In the genomic region with DNA sequence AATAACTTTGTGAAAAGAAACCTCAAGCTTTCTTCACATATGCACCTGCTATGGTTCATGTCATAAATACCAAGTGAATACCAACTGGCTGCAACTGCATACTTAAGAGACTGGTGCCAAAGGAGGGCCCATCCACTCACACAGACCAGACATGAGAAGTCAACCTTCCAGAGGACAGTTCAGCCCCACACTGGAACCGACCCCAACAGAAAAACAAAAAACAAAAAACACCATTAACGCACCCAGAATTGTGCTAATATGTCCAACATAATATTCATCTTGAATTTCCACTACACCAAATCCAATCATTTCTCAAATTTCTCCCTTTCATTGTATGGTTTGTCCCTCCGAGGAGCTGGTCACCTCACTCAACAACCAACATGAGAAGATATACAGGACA, we compare ENCODE assay signal across 13 cellular contexts. TPM values are rescaled to one million over a fixed set of nuclear protein-coding genes. Genes with fewer than 3 reads are reported as not detected.
A peak's percentile ranks its signal among the peaks of the same experiment; 100 is the strongest.
DNase-seq lines count a peak whose midpoint lies in the region; ATAC-seq, FAIRE-seq and TF ChIP-seq lines count a peak whose summit lies in the region.
"Had no signal": no experiment of that assay in that cellular context is flagged by ENCODE, and none has a peak within 500 bp of the region (broad histone marks: within the 10 kb centered on the region; RNA-seq: fewer than 3 reads in every experiment).

No MANE protein-coding gene starts in this region.

- H4K12ac ChIP-seq in trophoblast cell (ENCODE audit: low read depth, low read length) = no peak overlapping the region

- peaks cover 6% of the 10 kb centered on the region for H3K36me3 Mint-ChIP-seq in CD4-positive, CD25-positive, alpha-beta regulatory T cell
- H3K36me3 Mint-ChIP-seq in endothelial cell (ENCODE audit: low read depth, unreplicated experiment) = peaks cover 5% of the 10 kb centered on the region
- peaks cover 3% of the 10 kb centered on the region for H3K36me3 Mint-ChIP-seq in activated T-cell treated with anti-CD3 and anti-CD28 coated beads, Interleukin-2, amount 50 U/mL, for 24 hours (ENCODE audit: low read depth)

- H3K4me1 Mint-ChIP-seq in CD4-positive, CD25-positive, alpha-beta regulatory T cell = peaks cover 32 to 77% (median 55%) of the 10 kb centered on the region in 4 donors
- H3K4me1 Mint-ChIP-seq in endothelial cell (ENCODE audit: unreplicated experiment) = peaks cover 55% of the 10 kb centered on the region
- H3K4me1 Mint-ChIP-seq in activated T-cell treated with anti-CD3 and anti-CD28 coated beads, Interleukin-2, amount 50 U/mL, for 24 hours (ENCODE audit: low read depth) = peaks cover 72% of the 10 kb centered on the region

- WGBS in trophoblast cell (ENCODE audit: extremely low coverage, insufficient coverage, insufficient read length) = no CpG with 5 or more reads among the region's 3 CpGs

- H3K79me2 ChIP-seq in trophoblast cell (ENCODE audit: control insufficient read depth, insufficient read depth, low read length, poor library complexity) = peaks cover 6% of the 10 kb centered on the region

- H3K9me3 Mint-ChIP-seq in CD4-positive, CD25-positive, alpha-beta regulatory T cell = peaks cover 0 to 8% (median 4%) of the 10 kb centered on the region in 7 donors
- no peaks in the 10 kb centered on the region for H3K9me3 Mint-ChIP-seq in endothelial cell (ENCODE audit: unreplicated experiment)
- peaks cover 4% of the 10 kb centered on the region for H3K9me3 Mint-ChIP-seq in activated T-cell treated with anti-CD3 and anti-CD28 coated beads, Interleukin-2, amount 50 U/mL, for 24 hours

- no peaks in the 10 kb centered on the region for H3K79me1 ChIP-seq in trophoblast cell (ENCODE audit: low read length)

- H3K4me3 ChIP-seq in CD4-positive, CD25-positive, alpha-beta regulatory T cell (ENCODE audit: low read depth, low read length) = no peak overlapping the region
- no peak overlapping the region for H3K4me3 ChIP-seq in trophoblast cell (ENCODE audit: low read depth, low read length)
- H3K4me3 ChIP-seq: A549, GM23248 had no signal

- H3K9me3 ChIP-seq in CD4-positive, CD25-positive, alpha-beta regulatory T cell (ENCODE audit: control insufficient read depth in 2 of 2, low read length in 2 of 2) = peaks cover 3 to 12% of the 10 kb centered on the region in 2 experiments
- no peaks in the 10 kb centered on the region for H3K9me3 ChIP-seq in trophoblast cell (ENCODE audit: insufficient read depth, low read depth, low read length)
- H3K9me3 ChIP-seq: A549 had no signal

- no peak overlapping the region for H3K27ac Mint-ChIP-seq in CD4-positive, CD25-positive, alpha-beta regulatory T cell
- no peak overlapping the region for H3K27ac Mint-ChIP-seq in endothelial cell (ENCODE audit: unreplicated experiment)
- no peak overlapping the region for H3K27ac Mint-ChIP-seq in activated T-cell treated with anti-CD3 and anti-CD28 coated beads, Interleukin-2, amount 50 U/mL, for 24 hours
- H3K27ac Mint-ChIP-seq: CD14-positive monocyte; CD8-positive, alpha-beta memory T cell had no signal

- H2BK5ac ChIP-seq in trophoblast cell (ENCODE audit: low read depth, low read length, poor library complexity) = no peak overlapping the region

- H2BK12ac ChIP-seq in trophoblast cell (ENCODE audit: low read length) = no peak overlapping the region

- no peak overlapping the region for H4K8ac ChIP-seq in trophoblast cell (ENCODE audit: low read depth, low read length)

- no peak overlapping the region for H3K9ac ChIP-seq in trophoblast cell (ENCODE audit: low read length)
- H3K9ac ChIP-seq: GM23248 had no signal

- H3K27me3 ChIP-seq in CD4-positive, CD25-positive, alpha-beta regulatory T cell (ENCODE audit: control insufficient read depth, insufficient read depth, low read length) = no peaks in the 10 kb centered on the region
- H3K27me3 ChIP-seq in trophoblast cell (ENCODE audit: insufficient read depth, low read length) = no peaks in the 10 kb centered on the region
- H3K27me3 ChIP-seq in foreskin keratinocyte = no peaks in the 10 kb centered on the region

- H2BK120ac ChIP-seq in trophoblast cell (ENCODE audit: insufficient read depth, low read length, poor library complexity) = no peak overlapping the region

- no peak overlapping the region for H3K14ac ChIP-seq in trophoblast cell (ENCODE audit: low read length)

- H2AK5ac ChIP-seq in trophoblast cell (ENCODE audit: low read length) = no peak overlapping the region

- H3K36me3 ChIP-seq in CD4-positive, CD25-positive, alpha-beta regulatory T cell (ENCODE audit: control insufficient read depth, insufficient read depth, low read length) = no peaks in the 10 kb centered on the region
- H3K36me3 ChIP-seq in trophoblast cell (ENCODE audit: control insufficient read depth in 1 of 2, insufficient read depth in 2 of 2, low read length in 2 of 2) = no peaks in the 10 kb centered on the region

- H4K91ac ChIP-seq in trophoblast cell (ENCODE audit: low read depth, low read length) = no peak overlapping the region

- peak overlapping the region; percentile 46 for H3K18ac ChIP-seq in trophoblast cell (ENCODE audit: low read length)

- peak overlapping the region; percentile 58 for H3K4ac ChIP-seq in trophoblast cell (ENCODE audit: low read depth, low read length)

- ATAC-seq in CD4-positive, CD25-positive, alpha-beta regulatory T cell (ENCODE audit: low read depth in 2 of 2) = no peak
- ATAC-seq in foreskin keratinocyte = no peak
- ATAC-seq: A549 had no signal

- DNase-seq in CD4-positive, CD25-positive, alpha-beta regulatory T cell = no peak
- DNase-seq in GM12892 (ENCODE audit: insufficient read length) (no peak), endothelial cell (ENCODE audit: low spot score) (no peak), trophoblast cell (no peak), NCI-H1417 (lab: John Stamatoyannopoulos, UW) (no peak), foreskin keratinocyte (no peak)
- no peak for DNase-seq in activated T-cell treated with anti-CD3 and anti-CD28 coated beads, Interleukin-2, amount 50 U/mL, for 24 hours
- DNase-seq: CD8-positive, alpha-beta memory T cell; DMS53; GF-D8; GM23248 had no signal

- H3K4me1 ChIP-seq in CD4-positive, CD25-positive, alpha-beta regulatory T cell (ENCODE audit: control insufficient read depth, insufficient read depth, low read length, poor library complexity, severe bottlenecking) = peaks cover 16% of the 10 kb centered on the region
- H3K4me1 ChIP-seq in trophoblast cell (ENCODE audit: control insufficient read depth in 1 of 2, insufficient read depth in 2 of 2, low read length in 2 of 2) = peaks cover 3% of the 10 kb centered on the region in 2 experiments
- no peaks in the 10 kb centered on the region for H3K4me1 ChIP-seq in foreskin keratinocyte

- peak; percentile 14 for FAIRE-seq in GM12892 (lab: Jason Lieb, UNC)
- FAIRE-seq: A549 had no signal

- H3K27ac ChIP-seq in CD4-positive, CD25-positive, alpha-beta regulatory T cell (ENCODE audit: insufficient read depth, low read length, poor library complexity, severe bottlenecking) = no peak overlapping the region
- H3K27ac ChIP-seq in trophoblast cell (ENCODE audit: low read depth, low read length) (no peak overlapping the region), foreskin keratinocyte (no peak overlapping the region)
- H3K27ac ChIP-seq: A549, GM23248 had no signal

- TF ChIP-seq CTCF in endothelial cell (IDR thresholded peaks at IDR 0.05; ENCODE audit: unreplicated experiment) = no peak
- no peak for TF ChIP-seq CTCF in foreskin keratinocyte (conservative IDR thresholded peaks at IDR 0.05)

- H2AFZ ChIP-seq in trophoblast cell (ENCODE audit: insufficient read depth, low read length, poor library complexity) = no peak overlapping the region
- H2AFZ ChIP-seq: GM23248 had no signal

- no peak overlapping the region for H3K23ac ChIP-seq in trophoblast cell (ENCODE audit: low read length)

- H3K4me2 ChIP-seq in trophoblast cell (ENCODE audit: low read length) = no peak overlapping the region
- H3K4me2 ChIP-seq: A549 had no signal

- H3K27me3 Mint-ChIP-seq in CD4-positive, CD25-positive, alpha-beta regulatory T cell = no peaks in the 10 kb centered on the region
- no peaks in the 10 kb centered on the region for H3K27me3 Mint-ChIP-seq in endothelial cell (ENCODE audit: unreplicated experiment)
- H3K27me3 Mint-ChIP-seq in activated T-cell treated with anti-CD3 and anti-CD28 coated beads, Interleukin-2, amount 50 U/mL, for 24 hours = no peaks in the 10 kb centered on the region
- H3K27me3 Mint-ChIP-seq: CD8-positive, alpha-beta memory T cell had no signal

- H3K4me3 Mint-ChIP-seq in CD4-positive, CD25-positive, alpha-beta regulatory T cell = peak overlapping the region; percentile 20 to 50 (median 25)
- H3K4me3 Mint-ChIP-seq in endothelial cell (ENCODE audit: unreplicated experiment) = peak overlapping the region; percentile 14
- H3K4me3 Mint-ChIP-seq in activated T-cell treated with anti-CD3 and anti-CD28 coated beads, Interleukin-2, amount 50 U/mL, for 24 hours = no peak overlapping the region
- H3K4me3 Mint-ChIP-seq: CD14-positive monocyte had no signal

- no peak for TF ChIP-seq POLR2A in GM12892 (IDR thresholded peaks at IDR 0.05; ENCODE audit: low read depth, low read length)

RNA-seq across cellular contexts. Expression of gene CHD6, which starts 42.8 kb away (rescaled TPM):
- total RNA-seq in CD4-positive, CD25-positive, alpha-beta regulatory T cell = 87.4 TPM
- polyA plus RNA-seq in CD4-positive, CD25-positive, alpha-beta regulatory T cell = 10 to 100 TPM; 33.4 to 42.7 (median 38.9) TPM
- 18.1 TPM for polyA plus RNA-seq in GM12892 (2012; ENCODE audit: missing spikeins)
- total RNA-seq in endothelial cell (ENCODE audit: unreplicated experiment) (71.8 TPM), foreskin keratinocyte (13.3 and 15.1 TPM in 2 replicates)
- 19.7 and 21.6 TPM in 2 replicates for polyA plus RNA-seq in trophoblast cell (2013)
- 2.1 TPM in 2 replicates for polyA plus RNA-seq in foreskin keratinocyte
